9 cellular contexts compared by ENCODE assay signal in genomic region chr16:20944861-20945390, GRCh38. TPM values are rescaled to one million over a fixed set of nuclear protein-coding genes. Genes with fewer than 3 reads are reported as not detected.
DNase-seq lines count a peak whose midpoint lies in the region; ATAC-seq, FAIRE-seq and TF ChIP-seq lines count a peak whose summit lies in the region.
"Had no signal": no experiment of that assay in that cellular context is flagged by ENCODE, and none has a peak within 500 bp of the region (broad histone marks: within the 10 kb centered on the region; RNA-seq: fewer than 3 reads in every experiment).

No MANE protein-coding gene starts in this region.

- POLR2A ChIA-PET in endothelial cell of umbilical vein (lab: Charles Lee) = interaction anchor here (0.7 kb wide), 1 partner anchor 39 kb away, joined by 3 read pairs; no protein-coding TSS in a partner anchor

- no TSS peak for BruUV-seq in endothelial cell of umbilical vein (replicated peaks; lab: Mats Ljungman, UMichigan)

- CTCF ChIA-PET in endothelial cell of umbilical vein (lab: Charles Lee) = interaction anchor here (1.0 kb wide), 1 partner anchor 95 kb away, joined by 4 read pairs; no protein-coding TSS in a partner anchor

- DNase-seq in activated CD4-positive, alpha-beta T cell treated with anti-CD3 and anti-CD28 coated beads for 24 hours (ENCODE audit: low read depth in 2 of 2) = peak; percentile 8 to 11
- DNase-seq in activated CD4-positive, alpha-beta T cell treated with anti-CD3 and anti-CD28 coated beads for 1 hour = no peak
- DNase-seq in activated CD4-positive, CD25-positive, alpha-beta regulatory T cell treated with anti-CD3 and anti-CD28 coated beads, Interleukin-2, amount 50 U/mL, for 16 hours (ENCODE audit: low read depth, low spot score) = peak; percentile 19
- DNase-seq in endothelial cell of umbilical vein (ENCODE audit: low read depth, low spot score) = peak; percentile 18
- peak; percentile 40 to 55 for DNase-seq in stimulated activated CD8-positive, alpha-beta memory T cell treated with anti-CD3 and anti-CD28 coated beads, Interleukin-15, amount 100 ng/mL, for 48 hours (ENCODE audit: low read depth in 2 of 2)
- DNase-seq in NCI-H1930 (lab: John Stamatoyannopoulos, UW) = no peak
- no peak for DNase-seq in mucosa of descending colon

- H3K9me3 ChIP-seq in endothelial cell of umbilical vein (replicated peaks; ENCODE audit: control insufficient read depth, insufficient read depth, low read length) (no peaks in the 10 kb centered on the region), mucosa of descending colon (no peaks in the 10 kb centered on the region)

- H3K27me3 ChIP-seq in endothelial cell of umbilical vein (ENCODE audit: control insufficient read depth in 2 of 2, insufficient read depth in 2 of 2, low read length in 2 of 2) = no peaks in the 10 kb centered on the region

- H3K4me2 ChIP-seq in endothelial cell of umbilical vein (ENCODE audit: insufficient read depth, low read length) = no peak overlapping the region

- no peak for TF ChIP-seq POLR2A in endothelial cell of umbilical vein (IDR thresholded peaks at IDR 0.05; ENCODE audit: low read depth, low read length)

- dilution Hi-C loops in endothelial cell of umbilical vein (cut with MboI; ENCODE audit: extremely low pct_ligation_motif_present, low sequenced_read_pairs) = no loop called here

- H3K79me2 ChIP-seq in endothelial cell of umbilical vein (ENCODE audit: control insufficient read depth, insufficient read depth, low read length) = no peaks in the 10 kb centered on the region

- H3K9me1 ChIP-seq in endothelial cell of umbilical vein (replicated peaks; ENCODE audit: control insufficient read depth, extremely low read depth, insufficient read depth, low read length) = no peaks in the 10 kb centered on the region

- no peaks in the 10 kb centered on the region for H3K36me3 ChIP-seq in endothelial cell of umbilical vein (ENCODE audit: control insufficient read depth in 2 of 2, extremely low read depth in 1 of 2, insufficient read depth in 2 of 2, low read length in 2 of 2)
- no peaks in the 10 kb centered on the region for H3K36me3 ChIP-seq in mucosa of descending colon (ENCODE audit: low read depth)

- TF ChIP-seq CTCF in endothelial cell of umbilical vein (IDR thresholded peaks at IDR 0.05; ENCODE audit: extremely low read depth in 1 of 2, insufficient read depth in 1 of 2, low read depth in 1 of 2, low read length in 2 of 2) (no peak), mucosa of descending colon (IDR thresholded peaks at IDR 0.05) (no peak)

- H3K4me3 ChIP-seq in endothelial cell of umbilical vein (replicated peaks in 1 of 3; ENCODE audit: insufficient read depth in 1 of 3, low read depth in 1 of 3, low read length in 3 of 3) (no peak overlapping the region), mucosa of descending colon (no peak overlapping the region)
- H3K4me3 ChIP-seq: SK-N-MC had no signal

- intact Hi-C loops in endothelial cell of umbilical vein (cut with micrococcal nuclease) (loop anchor here (2.0 kb wide), 2 partner anchors 34 to 94 kb away; no protein-coding TSS in a partner anchor), mucosa of descending colon (cut with DNase I, micrococcal nuclease) (no loop called here)

- ATAC-seq in mucosa of descending colon (no peak), HG03159 (IDR thresholded peaks at IDR 0.05; ENCODE audit: unreplicated experiment) (no peak)

- FAIRE-seq in endothelial cell of umbilical vein (lab: Jason Lieb, UNC) = no peak

- no peaks in the 10 kb centered on the region for H3K4me1 ChIP-seq in endothelial cell of umbilical vein (ENCODE audit: control insufficient read depth, extremely low read depth, insufficient read depth, low read length)
- no peaks in the 10 kb centered on the region for H3K4me1 ChIP-seq in mucosa of descending colon (ENCODE audit: low read depth)

- no peaks in the 10 kb centered on the region for H4K20me1 ChIP-seq in endothelial cell of umbilical vein (replicated peaks; ENCODE audit: control insufficient read depth, extremely low read depth, insufficient read depth, low read length)

- no peak overlapping the region for H3K27ac ChIP-seq in endothelial cell of umbilical vein (ENCODE audit: insufficient read depth, low read depth, low read length)
- H3K27ac ChIP-seq: SK-N-MC had no signal

- no peak overlapping the region for H2AFZ ChIP-seq in endothelial cell of umbilical vein (ENCODE audit: low read depth, low read length)

- no peak overlapping the region for H3K9ac ChIP-seq in endothelial cell of umbilical vein (replicated peaks; ENCODE audit: extremely low read depth, insufficient read depth, low read length)

TF ChIP-seq in endothelial cell of umbilical vein, 7 proteins besides CTCF, POLR2A, EP300 and RAD21:
- TF ChIP-seq EZH2 (IDR thresholded peaks at IDR 0.05; ENCODE audit: borderline replicate concordance, low read depth, low read length, severe bottlenecking) (no peak), FOS (IDR thresholded peaks at IDR 0.05; ENCODE audit: borderline replicate concordance, insufficient read depth, low read length) (no peak), MYC (IDR thresholded peaks at IDR 0.05; ENCODE audit: low read depth, low read length) (no peak), MAX (IDR thresholded peaks at IDR 0.05; ENCODE audit: insufficient read depth, insufficient read length) (no peak), GATA2 (IDR thresholded peaks at IDR 0.05; ENCODE audit: insufficient read depth, insufficient read length, low read depth, low read length) (no peak), POLR2AphosphoS5 (IDR thresholded peaks at IDR 0.05; ENCODE audit: insufficient read depth, low read depth, low read length) (no peak), JUN (IDR thresholded peaks at IDR 0.05; ENCODE audit: borderline replicate concordance, insufficient read depth, insufficient read length, low read depth) (no peak)

RNA-seq across cellular contexts. Expression of gene LYRM1, which starts 44.4 kb away (rescaled TPM):
- 28.4 and 29.1 TPM in 2 replicates for total RNA-seq in endothelial cell of umbilical vein
- 13.8 and 20.4 TPM in 2 replicates for polyA plus RNA-seq in endothelial cell of umbilical vein
- polyA plus RNA-seq in endothelial cell of umbilical vein (2011; cell fraction: cytosol; rRNA removed) = 34.3 and 34.7 TPM in 2 replicates
- 16.3 and 18.2 TPM in 2 replicates for polyA plus RNA-seq in endothelial cell of umbilical vein (2011; cell fraction: nucleus; rRNA removed)
- 45.2 and 45.3 TPM in 2 replicates for polyA plus RNA-seq in endothelial cell of umbilical vein (2012)
- polyA minus RNA-seq in endothelial cell of umbilical vein = 10.3 and 13.5 TPM in 2 replicates
- polyA minus RNA-seq in endothelial cell of umbilical vein (2011; cell fraction: cytosol; rRNA and poly(A)+ RNA removed) = 9.3 TPM
- polyA minus RNA-seq in endothelial cell of umbilical vein (2011; cell fraction: nucleus; rRNA and poly(A)+ RNA removed) = 6.7 and 7.1 TPM in 2 replicates
- total RNA-seq in mucosa of descending colon = 10 to 100 TPM; 16.4 to 25.2 (median 17.3) TPM

RNA-seq across cellular contexts. Expression of gene DCUN1D3, which starts 44.8 kb away (rescaled TPM):
- total RNA-seq in endothelial cell of umbilical vein (35.0 and 39.6 TPM in 2 replicates), mucosa of descending colon (10 to 100 TPM in 2 of 3 donors, 1 to 10 TPM in 1; 10.0 to 21.5 (median 12.2) TPM)
- 8.8 and 10.4 TPM in 2 replicates for polyA plus RNA-seq in endothelial cell of umbilical vein
- 13.5 and 14.2 TPM in 2 replicates for polyA plus RNA-seq in endothelial cell of umbilical vein (2011; cell fraction: cytosol; rRNA removed)
- 28.5 and 31.3 TPM in 2 replicates for polyA plus RNA-seq in endothelial cell of umbilical vein (2011; cell fraction: nucleus; rRNA removed)
- 15.7 and 16.5 TPM in 2 replicates for polyA plus RNA-seq in endothelial cell of umbilical vein (2012)
- polyA minus RNA-seq in endothelial cell of umbilical vein = 40.9 and 43.9 TPM in 2 replicates
- polyA minus RNA-seq in endothelial cell of umbilical vein (2011; cell fraction: cytosol; rRNA and poly(A)+ RNA removed) = 1.6 TPM
- 40.7 and 47.7 TPM in 2 replicates for polyA minus RNA-seq in endothelial cell of umbilical vein (2011; cell fraction: nucleus; rRNA and poly(A)+ RNA removed)

Comparison
In these comparisons a context has a peak if more than half of its experiments do, and no peak if none do; other contexts are left out.
1. DNase-seq: peak in activated CD4-positive, alpha-beta T cell treated with anti-CD3 and anti-CD28 coated beads for 24 hours (2 of 2), activated CD4-positive, CD25-positive, alpha-beta regulatory T cell treated with anti-CD3 and anti-CD28 coated beads, Interleukin-2, amount 50 U/mL, for 16 hours (single experiment), endothelial cell of umbilical vein (single experiment) and stimulated activated CD8-positive, alpha-beta memory T cell treated with anti-CD3 and anti-CD28 coated beads, Interleukin-15, amount 100 ng/mL, for 48 hours (2 of 2); none in activated CD4-positive, alpha-beta T cell treated with anti-CD3 and anti-CD28 coated beads for 1 hour (single experiment), NCI-H1930 (0 of 2) and mucosa of descending colon (0 of 3).